In genomic region chr22:28711820-28712777, GRCh38 we compare ENCODE assay signal across 8 cellular contexts. TPM values are rescaled to one million over a fixed set of nuclear protein-coding genes. Genes with fewer than 3 reads are reported as not detected.
DNase-seq lines count a peak whose midpoint lies in the region; TF ChIP-seq lines count a peak whose summit lies in the region.

No MANE protein-coding gene starts in this region.

- H3K79me2 ChIP-seq in osteoblast (ENCODE audit: insufficient read depth, low read length): no peaks in the 10 kb centered on the region

- peak overlapping the region; percentile 20 to 63 (median 38) for H3K27ac ChIP-seq in Peyer's patch
- peak overlapping the region; percentile 32 to 69 (median 40) for H3K27ac ChIP-seq in esophagus muscularis mucosa (replicated peaks in 1 of 4)
- peak overlapping the region; percentile 95 for H3K27ac ChIP-seq in osteoblast (ENCODE audit: low read depth, low read length)

- peaks cover 35% of the 10 kb centered on the region for H3K36me3 Mint-ChIP-seq in Caco-2 (ENCODE audit: insufficient read depth, unreplicated experiment)

- intact Hi-C loops in Caco-2 (cut with micrococcal nuclease; ENCODE audit: unreplicated experiment): no loop called here
- intact Hi-C loops in esophagus muscularis mucosa (cut with DNase I): no loop called here

- H2AFZ ChIP-seq in osteoblast (ENCODE audit: low read length): peak overlapping the region; percentile 33

- H3K27ac Mint-ChIP-seq in Caco-2 (ENCODE audit: unreplicated experiment): peak overlapping the region; percentile 48

- H3K4me3 Mint-ChIP-seq in Caco-2 (ENCODE audit: unreplicated experiment): peak overlapping the region; percentile 19

- POLR2A ChIA-PET in Caco-2 (lab: Charles Lee): interaction anchor here (1.2 kb wide), 1 partner anchor 29 kb away, joined by 3 read pairs; no protein-coding TSS in a partner anchor

- H3K9me3 Mint-ChIP-seq in Caco-2 (ENCODE audit: unreplicated experiment): no peaks in the 10 kb centered on the region

- no TSS peak for BruUV-seq in Caco-2 (replicated peaks; lab: Mats Ljungman, UMichigan)

- no peaks in the 10 kb centered on the region for H4K20me1 ChIP-seq in osteoblast (ENCODE audit: insufficient read depth, low read length)

- CTCF ChIA-PET in Caco-2 (lab: Charles Lee): no interaction called here

- H3K36me3 ChIP-seq in Caco-2 (ENCODE audit: control insufficient read depth, insufficient read depth, low read length) (peaks cover 1% of the 10 kb centered on the region), Peyer's patch (no peaks in the 10 kb centered on the region), esophagus muscularis mucosa (peaks cover 0 to 3% (median 0%) of the 10 kb centered on the region in 4 donors), osteoblast (ENCODE audit: insufficient read depth, low read length) (peaks cover 9% of the 10 kb centered on the region), HAP-1 (replicated peaks) (peaks cover 18% of the 10 kb centered on the region)

- H3K4me1 ChIP-seq in Caco-2 (peaks cover 7% of the 10 kb centered on the region; the same call in 1 of the 2 replicates), Peyer's patch (peaks cover 0 to 6% (median 0%) of the 10 kb centered on the region in 4 donors), esophagus muscularis mucosa (peaks cover 0 to 19% (median 3%) of the 10 kb centered on the region in 4 donors), osteoblast (ENCODE audit: insufficient read depth, low read length) (peaks cover 43% of the 10 kb centered on the region), HAP-1 (no peaks in the 10 kb centered on the region)

- H3K27me3 Mint-ChIP-seq in Caco-2 (ENCODE audit: insufficient read depth, unreplicated experiment): no peaks in the 10 kb centered on the region

- WGBS in esophagus muscularis mucosa: 60% methylated on average over 6 of the region's 6 CpGs

- H3K9me3 ChIP-seq in Caco-2 (no peaks in the 10 kb centered on the region), Peyer's patch (no peaks in the 10 kb centered on the region), esophagus muscularis mucosa (no peaks in the 10 kb centered on the region), osteoblast (ENCODE audit: low read depth, low read length) (no peaks in the 10 kb centered on the region), HAP-1 (no peaks in the 10 kb centered on the region)

- no peak overlapping the region for H3K4me3 ChIP-seq in Caco-2 (ENCODE audit: low read depth, low read length)
- no peak overlapping the region for H3K4me3 ChIP-seq in Peyer's patch
- H3K4me3 ChIP-seq in esophagus muscularis mucosa: peak overlapping the region in 2 of 4 donors; percentile 5 to 27
- H3K4me3 ChIP-seq in osteoblast (ENCODE audit: insufficient read depth, low read length): peak overlapping the region; percentile 45
- H3K4me3 ChIP-seq in HAP-1: no peak overlapping the region

- TF ChIP-seq EP300 in esophagus muscularis mucosa (IDR thresholded peaks at IDR 0.05): no peak

- DNase-seq in Caco-2: peak in 1 of 2 experiments; percentile 25
- DNase-seq in Peyer's patch: no peak
- no peak for DNase-seq in esophagus muscularis mucosa (ENCODE audit: extremely low spot score)
- DNase-seq in osteoblast (ENCODE audit: insufficient read length, low spot score, missing footprints): peak; percentile 89
- no peak for DNase-seq in HAP-1 (ENCODE audit: low spot score in 2 of 2)
- DNase-seq in activated CD4-positive, CD25-positive, alpha-beta regulatory T cell treated with anti-CD3 and anti-CD28 coated beads, Interleukin-2, amount 50 U/mL, for 72 hours: no peak
- DNase-seq in GDM1 (lab: John Stamatoyannopoulos, UW): no peak
- no peak for DNase-seq in NCI-H187 (lab: John Stamatoyannopoulos, UW)

- peak overlapping the region; percentile 60 for H3K4me2 ChIP-seq in osteoblast (ENCODE audit: insufficient read depth, low read length)

- in situ Hi-C loops in HAP-1 (cut with MboI; ENCODE audit: low sequenced_read_pairs): no loop called here

- no peak for TF ChIP-seq POLR2A in Peyer's patch (IDR thresholded peaks at IDR 0.05)
- no peak for TF ChIP-seq POLR2A in esophagus muscularis mucosa (IDR thresholded peaks at IDR 0.05; ENCODE audit: low read depth)

- H3K27me3 ChIP-seq in Caco-2 (replicated peaks; ENCODE audit: control insufficient read depth, insufficient read depth, low read length) (no peaks in the 10 kb centered on the region), Peyer's patch (no peaks in the 10 kb centered on the region), esophagus muscularis mucosa (no peaks in the 10 kb centered on the region), osteoblast (ENCODE audit: insufficient read depth, low read length) (no peaks in the 10 kb centered on the region), HAP-1 (ENCODE audit: low read depth) (no peaks in the 10 kb centered on the region)

- H3K4me1 Mint-ChIP-seq in Caco-2 (ENCODE audit: low read depth, unreplicated experiment): peaks cover 10% of the 10 kb centered on the region

- TF ChIP-seq CTCF in Caco-2 (IDR thresholded peaks at IDR 0.05; ENCODE audit: insufficient read depth in 1 of 2, low read depth in 1 of 2, low read length in 1 of 2, severe bottlenecking in 1 of 2, unreplicated experiment in 1 of 2): peak in 1 of 2 experiments; percentile 11
- TF ChIP-seq CTCF in Peyer's patch (IDR thresholded peaks at IDR 0.05): no peak
- no peak for TF ChIP-seq CTCF in esophagus muscularis mucosa (IDR thresholded peaks at IDR 0.05)
- peak; percentile 21 for TF ChIP-seq CTCF in osteoblast (IDR thresholded peaks at IDR 0.05; ENCODE audit: extremely low read depth, low read depth, low read length)

RNA-seq across cellular contexts. Expression of gene CHEK2, which starts 29.5 kb away (rescaled TPM):
- total RNA-seq in Caco-2 (2022) (34.0 and 38.0 TPM in 2 replicates), Peyer's patch (10 to 100 TPM in 3 of 4 donors, 1 to 10 TPM in 1; 8.7 to 24.2 (median 14.2) TPM), esophagus muscularis mucosa (1 to 10 TPM; 2.9 to 5.1 (median 4.8) TPM), osteoblast (10.0 and 13.4 TPM in 2 replicates)

RNA-seq across cellular contexts. Expression of gene HSCB, which starts 29.7 kb away (rescaled TPM):
- total RNA-seq in Caco-2 (2022) (8.2 and 11.4 TPM in 2 replicates), Peyer's patch (10 to 100 TPM in 3 of 4 donors, 1 to 10 TPM in 1; 6.2 to 49.5 (median 12.1) TPM), esophagus muscularis mucosa (10 to 100 TPM; 13.7 to 30.0 (median 15.7) TPM), osteoblast (13.0 and 16.8 TPM in 2 replicates)

RNA-seq across cellular contexts. Expression of gene TTC28, which starts 32.5 kb away (rescaled TPM):
- total RNA-seq in Caco-2 (2022) (12.0 and 12.9 TPM in 2 replicates), Peyer's patch (10 to 100 TPM in 3 of 4 donors, 1 to 10 TPM in 1; 9.1 to 46.4 (median 35.2) TPM), esophagus muscularis mucosa (10 to 100 TPM; 35.6 to 42.6 (median 36.9) TPM), osteoblast (40.4 and 48.1 TPM in 2 replicates)

Comparison
In these comparisons a context has a peak if more than half of its experiments do, and no peak if none do; other contexts are left out.
1. H3K27ac ChIP-seq: peak in every context shown above with its lines; median percentile 95 in osteoblast; 40 in esophagus muscularis mucosa; 38 in Peyer's patch.